19 cellular contexts compared by ENCODE assay signal in the genomic region with DNA sequence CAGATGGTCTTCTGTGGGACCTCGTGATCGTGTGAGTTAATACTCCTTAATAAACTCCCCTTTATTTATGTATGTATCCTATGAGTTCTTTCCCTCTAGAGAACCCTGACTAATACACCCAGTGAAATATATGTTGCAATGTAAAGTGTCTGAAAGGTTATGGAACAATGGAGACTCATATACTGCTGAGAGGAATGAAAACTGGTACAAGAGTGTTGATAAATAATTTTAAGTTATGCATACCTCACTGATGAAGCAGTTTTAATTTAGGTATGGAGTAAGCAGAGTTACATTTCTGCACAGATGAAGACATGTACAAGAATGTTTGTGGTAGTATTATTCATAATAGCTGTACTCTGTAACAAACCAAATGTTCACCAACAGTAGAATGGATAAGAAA.
"Had no signal": no experiment of that assay in that cellular context is flagged by ENCODE, and none has a peak within 500 bp of the region (broad histone marks: within the 10 kb centered on the region; RNA-seq: fewer than 3 reads in every experiment).

No MANE protein-coding gene starts in this region.

- ATAC-seq: K562 had no signal

- H3K4me3 ChIP-seq: K562 had no signal

- DNase-seq: Kasumi-1, MV-4-11, NCI-H1048, NCI-H1105, NCI-H1417, NCI-H1436 treated with DMSO at 0.1 percent for 48 hours, NCI-H1694, NCI-H187 treated with DMSO at 0.1 percent for 48 hours, NCI-H2029 treated with DMSO at 0.1 percent for 48 hours, NCI-H2227 treated with DMSO at 0.1 percent for 48 hours, NCI-H524, NCI-H774, RPMI8226, SHP77, SK-N-SH had no signal

- H3K4me2 ChIP-seq: KMS-11, SK-N-SH had no signal

- H3K27ac ChIP-seq: KMS-11 had no signal

- H3K9ac ChIP-seq: KMS-11, SK-N-SH had no signal

- FAIRE-seq: HTR-8/SVneo, K562, RCC 7860 had no signal

- H3K9me3 ChIP-seq: SK-N-SH had no signal
